ENCODE assay signal across 14 cellular contexts in genomic region chr14:102540310-102541028, GRCh38. TPM values are rescaled to one million over a fixed set of nuclear protein-coding genes. Genes with fewer than 3 reads are reported as not detected.
A peak's percentile ranks its signal among the peaks of the same experiment; 100 is the strongest.
DNase-seq lines count a peak whose midpoint lies in the region; ATAC-seq, FAIRE-seq and TF ChIP-seq lines count a peak whose summit lies in the region.
"Had no signal": no experiment of that assay in that cellular context is flagged by ENCODE, and none has a peak within 500 bp of the region (broad histone marks: within the 10 kb centered on the region; RNA-seq: fewer than 3 reads in every experiment).

No MANE protein-coding gene starts in this region.

- POLR2A ChIA-PET in K562 (lab: Yijun Ruan, JAX) = interaction anchor here (0.6 to 1.1 kb wide), 2 partner anchors 18 to 353 kb away, joined by 3 to 5 read pairs; no protein-coding TSS in a partner anchor

- TF ChIP-seq RAD21 in K562 (CRISPR knock-in tag; conservative IDR thresholded peaks at IDR 0.05 in 1 of 2, IDR thresholded peaks at IDR 0.05 in 1 of 2) = no peak

- H4K20me1 ChIP-seq in K562 (replicated peaks; ENCODE audit: control insufficient read depth, insufficient read depth, low read length) (no peaks in the 10 kb centered on the region), osteoblast (ENCODE audit: insufficient read depth, low read length) (no peaks in the 10 kb centered on the region)

- peak overlapping the region; percentile 57 to 76; a peak in 3 of 4 replicates for H3K9ac ChIP-seq in K562 (ENCODE audit: insufficient read depth in 1 of 2, low read depth in 2 of 2, low read length in 2 of 2)

- H3K27ac ChIP-seq in K562 (ENCODE audit: extremely low read depth, low read depth, low read length) (peak overlapping the region; percentile 75; the same call in 1 of the 3 replicates), osteoblast (ENCODE audit: low read depth, low read length) (no peak overlapping the region)

- no peak for TF ChIP-seq POLR2A in K562 (conservative IDR thresholded peaks at IDR 0.05)

- intact Hi-C loops in K562 (cut with micrococcal nuclease) = no loop called here

- H3K27me3 ChIP-seq in K562 (ENCODE audit: control insufficient read depth in 2 of 2, insufficient read depth in 2 of 2, low read length in 2 of 2) (no peaks in the 10 kb centered on the region), osteoblast (ENCODE audit: insufficient read depth, low read length) (peaks cover 24% of the 10 kb centered on the region)

- H3K4me2 ChIP-seq in K562 (ENCODE audit: insufficient read depth, low read length) = no peak overlapping the region
- H3K4me2 ChIP-seq in osteoblast (ENCODE audit: insufficient read depth, low read length) = no peak overlapping the region

- 56% methylated on average over 20 of the region's 29 CpGs for WGBS in K562 (ENCODE audit: insufficient coverage, low coverage, missing lambda C conversion rate)

- H3K36me3 ChIP-seq in K562 (ENCODE audit: control insufficient read depth, insufficient read depth, low read length) = no peaks in the 10 kb centered on the region
- H3K36me3 ChIP-seq in osteoblast (ENCODE audit: insufficient read depth, low read length) = no peaks in the 10 kb centered on the region

- H3K4me1 ChIP-seq in K562 (replicated peaks in 1 of 2; ENCODE audit: control insufficient read depth in 2 of 2, insufficient read depth in 2 of 2, low read length in 2 of 2) (peaks cover 22 to 66% of the 10 kb centered on the region in 2 experiments), osteoblast (ENCODE audit: insufficient read depth, low read length) (peaks cover 4% of the 10 kb centered on the region)

- in situ Hi-C loops in K562 (cut with MboI) = no loop called here

- peak; percentile 48 for DNase-seq in ELF-1 (ENCODE audit: low read depth, low spot score)
- DNase-seq in NCI-H2107 (lab: John Stamatoyannopoulos, UW) = peak; percentile 96
- peak in 1 of 4 experiments; percentile 42 for DNase-seq in K562 (ENCODE audit: extremely low read depth in 1 of 4, low spot score in 3 of 4)
- peak; percentile 71 for DNase-seq in osteoblast (ENCODE audit: insufficient read length, low spot score, missing footprints)
- DNase-seq in foreskin melanocyte = no peak
- no peak for DNase-seq in hepatic stellate cell (ENCODE audit: low spot score)
- DNase-seq: activated naive CD4-positive, alpha-beta T cell; CD8-positive, alpha-beta T cell; KG1; left colon; small intestine had no signal

- no peak for ATAC-seq in K562
- ATAC-seq in HG03095 (IDR thresholded peaks at IDR 0.05; ENCODE audit: unreplicated experiment) = no peak
- ATAC-seq: CD8-positive, alpha-beta T cell; left colon had no signal

- no peak for FAIRE-seq in K562 (lab: Jason Lieb, UNC)
- FAIRE-seq: bronchial epithelial cell, small intestine, TTC549 had no signal

- H3K79me2 ChIP-seq in K562 (ENCODE audit: control insufficient read depth, insufficient read depth, low read length) (no peaks in the 10 kb centered on the region), osteoblast (ENCODE audit: insufficient read depth, low read length) (no peaks in the 10 kb centered on the region)

- H3K9me3 ChIP-seq in K562 (replicated peaks; ENCODE audit: control insufficient read depth, insufficient read depth, low read depth, low read length) (no peaks in the 10 kb centered on the region), osteoblast (ENCODE audit: low read depth, low read length) (no peaks in the 10 kb centered on the region)

- CTCF ChIA-PET in K562 (lab: Yijun Ruan, JAX; ENCODE audit: low intra/inter-chr PET ratio) = no interaction called here

- no peaks in the 10 kb centered on the region for H3K9me1 ChIP-seq in K562 (ENCODE audit: control insufficient read depth, insufficient read depth, low read length)

- TF ChIP-seq CTCF in K562 (IDR thresholded peaks at IDR 0.05 in 2 of 3, conservative IDR thresholded peaks at IDR 0.05 in 1 of 3; ENCODE audit: insufficient read depth in 2 of 3, low read depth in 1 of 3, low read length in 3 of 3) = no peak
- no peak for TF ChIP-seq CTCF in osteoblast (IDR thresholded peaks at IDR 0.05; ENCODE audit: extremely low read depth, low read depth, low read length)

- no TSS peak for BruUV-seq in K562 (replicated peaks; lab: Mats Ljungman, UMichigan)

- no peak overlapping the region for H3K4me3 ChIP-seq in K562
- H3K4me3 ChIP-seq in osteoblast (ENCODE audit: insufficient read depth, low read length) = no peak overlapping the region

- TF ChIP-seq EP300 in K562 (IDR thresholded peaks at IDR 0.05; ENCODE audit: low read length) = no peak

- H2AFZ ChIP-seq in K562 (ENCODE audit: low read depth, low read length) (peak overlapping the region; percentile 78), osteoblast (ENCODE audit: low read length) (no peak overlapping the region)

TF ChIP-seq in K562, 482 proteins besides CTCF, POLR2A, EP300 and RAD21 (continues in another document):
- TF ChIP-seq, protein P1, sequence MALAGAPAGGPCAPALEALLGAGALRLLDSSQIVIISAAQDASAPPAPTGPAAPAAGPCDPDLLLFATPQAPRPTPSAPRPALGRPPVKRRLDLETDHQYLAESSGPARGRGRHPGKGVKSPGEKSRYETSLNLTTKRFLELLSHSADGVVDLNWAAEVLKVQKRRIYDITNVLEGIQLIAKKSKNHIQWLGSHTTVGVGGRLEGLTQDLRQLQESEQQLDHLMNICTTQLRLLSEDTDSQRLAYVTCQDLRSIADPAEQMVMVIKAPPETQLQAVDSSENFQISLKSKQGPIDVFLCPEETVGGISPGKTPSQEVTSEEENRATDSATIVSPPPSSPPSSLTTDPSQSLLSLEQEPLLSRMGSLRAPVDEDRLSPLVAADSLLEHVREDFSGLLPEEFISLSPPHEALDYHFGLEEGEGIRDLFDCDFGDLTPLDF (CRISPR knock-in tag; IDR thresholded peaks at IDR 0.05) = no peak
- TF ChIP-seq E2F6 (IDR thresholded peaks at IDR 0.05; ENCODE audit: borderline replicate concordance in 1 of 2, extremely low read depth in 1 of 2, insufficient read depth in 1 of 2, insufficient read length in 1 of 2, low read depth in 1 of 2, low read length in 1 of 2, poor library complexity in 1 of 2, severe bottlenecking in 1 of 2) = peak in 1 of 2 experiments; percentile 50

RNA-seq across cellular contexts. Expression of gene ANKRD9, which starts 30.9 kb away (rescaled TPM):
- 19.3 and 49.4 TPM in 2 replicates for total RNA-seq in K562 (2011; cell fraction: chromatin; rRNA removed; ENCODE audit: low replicate concordance)
- total RNA-seq in K562 (2011; cell fraction: nucleolus; rRNA removed) = 48.4 and 58.8 TPM in 2 replicates
- total RNA-seq in K562 (2011; cell fraction: nucleoplasm; rRNA removed) = 30.0 and 36.6 TPM in 2 replicates
- total RNA-seq in K562 (2014; rRNA removed) (29.4 and 29.5 TPM in 2 replicates), K562 (2014; rRNA removed; fragmentation: Illumina TruSeq; extraction: Trizol) (3.3 and 3.7 TPM in 2 replicates), K562 (2015; rRNA removed; fragmentation: Illumina TruSeq; extraction: Trizol) (5.0 and 5.3 TPM in 2 replicates), K562 (2021) (32.9 and 34.8 TPM in 2 replicates), osteoblast (13.6 and 15.6 TPM in 2 replicates)
- polyA plus RNA-seq in K562 (2011; rRNA removed) (15.4 and 20.4 TPM in 2 replicates), K562 (2014; fragmentation: Illumina TruSeq; extraction: Trizol) (4.0 and 4.3 TPM in 2 replicates), K562 (2014; fragmentation: Nextera tagmentation; extraction: Ambion mirVana) (under 1 TPM; 0.04 to 0.06 TPM), K562 (2014; rRNA removed) (27.5 and 29.9 TPM in 2 replicates)
- polyA plus RNA-seq in K562 (2011; cell fraction: cytosol; rRNA removed) = 26.0 and 97.0 TPM in 2 replicates
- 106 and 194 TPM in 2 replicates for polyA plus RNA-seq in K562 (2011; cell fraction: nucleus; rRNA removed)
- polyA plus RNA-seq in K562 (2012) = 12.9 and 30.7 TPM in 2 replicates
- 3.5 and 3.7 TPM in 2 replicates for polyA minus RNA-seq in K562 (2011; rRNA and poly(A)+ RNA removed)
- 7.4 and 12.8 TPM in 2 replicates for polyA minus RNA-seq in K562 (2011; cell fraction: cytosol; rRNA and poly(A)+ RNA removed)
- 18.6 and 23.2 TPM in 2 replicates for polyA minus RNA-seq in K562 (2011; cell fraction: nucleus; rRNA and poly(A)+ RNA removed)

RNA-seq across cellular contexts. Expression of gene RCOR1, which starts 52.0 kb away (rescaled TPM):
- total RNA-seq in K562 (2011; cell fraction: chromatin; rRNA removed; ENCODE audit: low replicate concordance) = 52.9 and 97.1 TPM in 2 replicates
- total RNA-seq in K562 (2011; cell fraction: nucleolus; rRNA removed) = 37.2 and 37.4 TPM in 2 replicates
- total RNA-seq in K562 (2011; cell fraction: nucleoplasm; rRNA removed) = 55.9 and 83.7 TPM in 2 replicates
- total RNA-seq in K562 (2014; rRNA removed) (12.8 and 14.5 TPM in 2 replicates), K562 (2014; rRNA removed; fragmentation: Illumina TruSeq; extraction: Trizol) (28.4 and 34.6 TPM in 2 replicates), K562 (2015; rRNA removed; fragmentation: Illumina TruSeq; extraction: Trizol) (20.9 and 21.6 TPM in 2 replicates), K562 (2021) (39.9 and 47.9 TPM in 2 replicates), osteoblast (11.6 and 13.3 TPM in 2 replicates)
- polyA plus RNA-seq in K562 (2011; rRNA removed) (28.7 and 29.3 TPM in 2 replicates), K562 (2014; fragmentation: Illumina TruSeq; extraction: Trizol) (35.3 and 35.6 TPM in 2 replicates), K562 (2014; fragmentation: Nextera tagmentation; extraction: Ambion mirVana) (10 to 100 TPM in 1 of 2 experiments, 1 to 10 TPM in 1; 8.5 to 10.9 TPM), K562 (2014; rRNA removed) (16.9 and 19.1 TPM in 2 replicates)
- polyA plus RNA-seq in K562 (2011; cell fraction: cytosol; rRNA removed) = 14.3 and 23.5 TPM in 2 replicates
- 28.5 and 38.9 TPM in 2 replicates for polyA plus RNA-seq in K562 (2011; cell fraction: nucleus; rRNA removed)
- 21.9 and 22.8 TPM in 2 replicates for polyA plus RNA-seq in K562 (2012)
- 34.1 and 35.8 TPM in 2 replicates for polyA minus RNA-seq in K562 (2011; rRNA and poly(A)+ RNA removed)
- polyA minus RNA-seq in K562 (2011; cell fraction: cytosol; rRNA and poly(A)+ RNA removed) = 22.5 and 26.1 TPM in 2 replicates
- 12.4 and 24.8 TPM in 2 replicates for polyA minus RNA-seq in K562 (2011; cell fraction: nucleus; rRNA and poly(A)+ RNA removed)

Comparison
In these comparisons a context has a peak if more than half of its experiments do, and no peak if none do; other contexts are left out.
1. DNase-seq: peak in ELF-1 (single experiment), NCI-H2107 (single experiment) and osteoblast (single experiment); none in foreskin melanocyte (single experiment) and hepatic stellate cell (single experiment).